In genomic region chr12:131897276-131897675, GRCh38 we compare ENCODE assay signal across 1 cellular context.
TF ChIP-seq lines count a peak whose summit lies in the region.

No MANE protein-coding gene starts in this region.

TF ChIP-seq in SK-N-SH, 30 proteins besides CTCF, POLR2A, EP300 and RAD21 (continued from another document):
- TF ChIP-seq MAX (IDR thresholded peaks at IDR 0.05; ENCODE audit: low read depth) (no peak), SIN3A (IDR thresholded peaks at IDR 0.05; ENCODE audit: borderline replicate concordance, low read depth, low read length) (no peak), RXRA (IDR thresholded peaks at IDR 0.05; ENCODE audit: borderline replicate concordance, low read depth) (no peak)
